ENCODE assay signal across 10 cellular contexts in genomic region chr9:78132688-78133033, GRCh38.
DNase-seq lines count a peak whose midpoint lies in the region; ATAC-seq and TF ChIP-seq lines count a peak whose summit lies in the region.
"Had no signal": no experiment of that assay in that cellular context is flagged by ENCODE, and none has a peak within 500 bp of the region (broad histone marks: within the 10 kb centered on the region; RNA-seq: fewer than 3 reads in every experiment).

No MANE protein-coding gene starts in this region.

- H3K9me2 ChIP-seq in SK-N-SH (no peaks in the 10 kb centered on the region), OCI-LY7 (ENCODE audit: insufficient read depth, low read length) (no peaks in the 10 kb centered on the region)

- H2AFZ ChIP-seq in SK-N-SH (ENCODE audit: low read depth) (peak overlapping the region; percentile 80), OCI-LY7 (ENCODE audit: low read length) (peak overlapping the region; percentile 98)

- H3K79me2 ChIP-seq in SK-N-SH (ENCODE audit: insufficient read depth), result no peaks in the 10 kb centered on the region
- no peaks in the 10 kb centered on the region for H3K79me2 ChIP-seq in OCI-LY7 (ENCODE audit: insufficient read depth, low read depth, low read length)

- TF ChIP-seq EP300 in SK-N-SH (IDR thresholded peaks at IDR 0.05; ENCODE audit: borderline replicate concordance in 1 of 2, low read depth in 1 of 2, low read length in 1 of 2), result no peak

- no peak for TF ChIP-seq POLR2A in lower leg skin (IDR thresholded peaks at IDR 0.05)

- H3F3A ChIP-seq in SK-N-SH (replicated peaks; ENCODE audit: insufficient read depth), result no peaks in the 10 kb centered on the region

- in situ Hi-C loops in GM13977 (cut with MboI; ENCODE audit: low pct_unique_long_range_greater_than_20kb, low sequenced_read_pairs, unreplicated experiment), result no loop called here

- H3K9ac ChIP-seq in SK-N-SH (no peak overlapping the region), duodenal mucosa (ENCODE audit: low read depth in 1 of 2, low read length in 2 of 2) (no peak overlapping the region)

- H3K4me1 ChIP-seq in SK-N-SH (ENCODE audit: control insufficient read depth in 1 of 2, insufficient read depth in 2 of 2, low read depth in 1 of 2, low read length in 1 of 2) (no peaks in the 10 kb centered on the region), OCI-LY7 (ENCODE audit: insufficient read depth, low read length, poor library complexity, severe bottlenecking) (peaks cover 19% of the 10 kb centered on the region), duodenal mucosa (ENCODE audit: control insufficient read depth in 1 of 2, insufficient read depth in 2 of 2, low read length in 2 of 2) (no peaks in the 10 kb centered on the region)

- TF ChIP-seq RAD21 in SK-N-SH (IDR thresholded peaks at IDR 0.05; ENCODE audit: low read length), result no peak

- H3K27ac ChIP-seq in SK-N-SH (ENCODE audit: low read depth in 2 of 2, low read length in 1 of 2) (no peak overlapping the region), OCI-LY7 (ENCODE audit: low read depth, low read length, poor library complexity, severe bottlenecking) (no peak overlapping the region), duodenal mucosa (ENCODE audit: low read depth, low read length) (no peak overlapping the region)

- H3K9me3 ChIP-seq in SK-N-SH, result no peaks in the 10 kb centered on the region
- H3K9me3 ChIP-seq in OCI-LY7 (ENCODE audit: low read length), result no peaks in the 10 kb centered on the region
- H3K9me3 ChIP-seq in duodenal mucosa (ENCODE audit: control insufficient read depth in 1 of 2, low read length in 2 of 2), result no peaks in the 10 kb centered on the region

- DNase-seq in SK-N-SH (no peak), OCI-LY7 (ENCODE audit: low spot score) (peak; percentile 43), skeletal muscle cell (ENCODE audit: low read depth) (no peak), GM13977 (ENCODE audit: low spot score) (no peak), lower leg skin (ENCODE audit: low spot score in 2 of 2) (no peak), cerebellum (ENCODE audit: low spot score) (no peak)
- DNase-seq: SIG-M5; stimulated activated CD4-positive, alpha-beta T cell treated with anti-CD3 and anti-CD28 coated beads, Interleukin-4, amount 100 ng/mL, for 4 hours had no signal

- H4K20me1 ChIP-seq in SK-N-SH (ENCODE audit: insufficient read depth) (no peaks in the 10 kb centered on the region), OCI-LY7 (ENCODE audit: insufficient read depth, low read length) (no peaks in the 10 kb centered on the region)

- intact Hi-C loops in OCI-LY7 (cut with micrococcal nuclease; ENCODE audit: unreplicated experiment) (loop anchor here (2.0 to 10.0 kb wide), 4 partner anchors 65 to 958 kb away; partner anchors contain the start of genes CEP78 and VPS13A), lower leg skin (cut with DNase I; ENCODE audit: low total_unique reads) (no loop called here)

- peak overlapping the region in 1 of 2 experiments; percentile 7; a peak in 1 of 4 replicates for H3K4me3 ChIP-seq in SK-N-SH (ENCODE audit: low read depth in 2 of 2, low read length in 1 of 2)
- peak overlapping the region; percentile 38 for H3K4me3 ChIP-seq in OCI-LY7 (ENCODE audit: low read depth, low read length, poor library complexity, severe bottlenecking)
- peak overlapping the region; percentile 9 to 38 for H3K4me3 ChIP-seq in duodenal mucosa (ENCODE audit: low read depth in 1 of 2, low read length in 2 of 2)
- H3K4me3 ChIP-seq in skeletal muscle cell (ENCODE audit: low read depth, low read length), result peak overlapping the region; percentile 6
- H3K4me3 ChIP-seq in lower leg skin (ENCODE audit: low read depth, poor library complexity, severe bottlenecking), result no peak overlapping the region

- CTCF ChIA-PET in SK-N-SH (lab: Yijun Ruan, JAX), result interaction anchor here (1.6 kb wide), 1 partner anchor 11 kb away, joined by 5 read pairs; no protein-coding TSS in a partner anchor
- CTCF ChIA-PET in OCI-LY7 (lab: Charles Lee; ENCODE audit: unreplicated experiment), result no interaction called here

- no peaks in the 10 kb centered on the region for H3K27me3 ChIP-seq in SK-N-SH (ENCODE audit: insufficient read depth)
- no peaks in the 10 kb centered on the region for H3K27me3 ChIP-seq in duodenal mucosa (ENCODE audit: control insufficient read depth in 1 of 2, insufficient read depth in 2 of 2, low read length in 2 of 2)

- H3K4me2 ChIP-seq in SK-N-SH (peak overlapping the region; percentile 25), OCI-LY7 (ENCODE audit: low read length) (peak overlapping the region; percentile 66)

- BruUV-seq in OCI-LY7 (replicated peaks; lab: Mats Ljungman, UMichigan), result no TSS peak

- 34% methylated on average over 2 of the region's 2 CpGs for WGBS in SK-N-SH (ENCODE audit: low lambda C conversion rate)
- 17 to 26% methylated on average over 2 of the region's 2 CpGs for WGBS in lower leg skin, 2 donors

- no peak; the same call in 2 of the 3 replicates for ATAC-seq in SK-N-SH treated with all-trans-retinoic acid at 6 μM for 48 hours

- H3K36me3 ChIP-seq in SK-N-SH (replicated peaks in 1 of 2; ENCODE audit: control insufficient read depth in 1 of 2, insufficient read depth in 2 of 2, low read length in 1 of 2) (no peaks in the 10 kb centered on the region), OCI-LY7 (ENCODE audit: insufficient read depth, low read length) (no peaks in the 10 kb centered on the region), duodenal mucosa (ENCODE audit: control insufficient read depth in 1 of 2, insufficient read depth in 2 of 2, low read length in 2 of 2) (no peaks in the 10 kb centered on the region)

- POLR2A ChIA-PET in SK-N-SH (lab: Yijun Ruan, JAX) (no interaction called here), OCI-LY7 (lab: Charles Lee) (interaction anchor here (1.2 to 1.5 kb wide), 2 partner anchors 15 to 17 kb away, joined by 5 read pairs; no protein-coding TSS in a partner anchor)

- no peak for TF ChIP-seq CTCF in SK-N-SH (IDR thresholded peaks at IDR 0.05)
- no peak for TF ChIP-seq CTCF in OCI-LY7 (conservative IDR thresholded peaks at IDR 0.05; ENCODE audit: low read length)
- TF ChIP-seq CTCF in GM13977 (IDR thresholded peaks at IDR 0.05; ENCODE audit: extremely low read depth, insufficient read depth, missing control alignments), result no peak
- no peak for TF ChIP-seq CTCF in lower leg skin (IDR thresholded peaks at IDR 0.05)

TF ChIP-seq in SK-N-SH, 30 proteins besides CTCF, POLR2A, EP300 and RAD21 (continues in another document):
- no peak for TF ChIP-seq MAX (IDR thresholded peaks at IDR 0.05; ENCODE audit: low read depth)
- no peak for TF ChIP-seq TCF12 (IDR thresholded peaks at IDR 0.05)
- no peak for TF ChIP-seq FOSL2 (IDR thresholded peaks at IDR 0.05; ENCODE audit: borderline replicate concordance, low read depth)
- TF ChIP-seq USF1 (IDR thresholded peaks at IDR 0.05; ENCODE audit: borderline replicate concordance, low read depth), result no peak
- TF ChIP-seq NFIC (IDR thresholded peaks at IDR 0.05; ENCODE audit: borderline replicate concordance), result no peak
- no peak for TF ChIP-seq RCOR1 (IDR thresholded peaks at IDR 0.05; ENCODE audit: low read length)
- no peak for TF ChIP-seq PBX3 (IDR thresholded peaks at IDR 0.05)

TF ChIP-seq in SK-N-SH treated with all-trans-retinoic acid at 6 μM for 48 hours, 23 proteins besides CTCF, POLR2A, EP300 and RAD21:
- TF ChIP-seq BACH2 (CRISPR knock-in tag; IDR thresholded peaks at IDR 0.05; ENCODE audit: borderline replicate concordance), result no peak
